ENCODE assay signal across 1 cellular context in the genomic region with DNA sequence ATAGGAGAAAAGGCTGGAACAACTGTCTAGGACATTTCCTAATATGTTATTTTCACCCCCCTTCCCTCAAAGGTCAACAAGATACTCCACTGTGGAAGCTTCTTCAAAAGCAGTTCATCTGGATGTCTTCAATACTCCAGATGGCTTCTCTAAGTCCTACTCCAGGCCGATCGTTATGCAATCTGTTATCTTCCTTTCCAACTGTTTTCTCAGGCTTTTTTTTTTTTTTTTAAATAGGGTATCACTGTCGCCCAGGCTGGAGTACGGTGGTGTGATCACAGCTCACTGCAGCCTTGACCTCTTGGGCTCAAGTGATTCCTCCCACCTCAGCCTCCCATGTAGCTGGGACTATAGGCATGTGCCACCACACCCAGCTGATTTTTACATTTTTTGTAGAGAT.
TF ChIP-seq lines count a peak whose summit lies in the region.

No MANE protein-coding gene starts in this region.

TF ChIP-seq in K562, 482 proteins besides CTCF, POLR2A, EP300 and RAD21 (continued from another document and continues in another):
- TF ChIP-seq, protein P1, sequence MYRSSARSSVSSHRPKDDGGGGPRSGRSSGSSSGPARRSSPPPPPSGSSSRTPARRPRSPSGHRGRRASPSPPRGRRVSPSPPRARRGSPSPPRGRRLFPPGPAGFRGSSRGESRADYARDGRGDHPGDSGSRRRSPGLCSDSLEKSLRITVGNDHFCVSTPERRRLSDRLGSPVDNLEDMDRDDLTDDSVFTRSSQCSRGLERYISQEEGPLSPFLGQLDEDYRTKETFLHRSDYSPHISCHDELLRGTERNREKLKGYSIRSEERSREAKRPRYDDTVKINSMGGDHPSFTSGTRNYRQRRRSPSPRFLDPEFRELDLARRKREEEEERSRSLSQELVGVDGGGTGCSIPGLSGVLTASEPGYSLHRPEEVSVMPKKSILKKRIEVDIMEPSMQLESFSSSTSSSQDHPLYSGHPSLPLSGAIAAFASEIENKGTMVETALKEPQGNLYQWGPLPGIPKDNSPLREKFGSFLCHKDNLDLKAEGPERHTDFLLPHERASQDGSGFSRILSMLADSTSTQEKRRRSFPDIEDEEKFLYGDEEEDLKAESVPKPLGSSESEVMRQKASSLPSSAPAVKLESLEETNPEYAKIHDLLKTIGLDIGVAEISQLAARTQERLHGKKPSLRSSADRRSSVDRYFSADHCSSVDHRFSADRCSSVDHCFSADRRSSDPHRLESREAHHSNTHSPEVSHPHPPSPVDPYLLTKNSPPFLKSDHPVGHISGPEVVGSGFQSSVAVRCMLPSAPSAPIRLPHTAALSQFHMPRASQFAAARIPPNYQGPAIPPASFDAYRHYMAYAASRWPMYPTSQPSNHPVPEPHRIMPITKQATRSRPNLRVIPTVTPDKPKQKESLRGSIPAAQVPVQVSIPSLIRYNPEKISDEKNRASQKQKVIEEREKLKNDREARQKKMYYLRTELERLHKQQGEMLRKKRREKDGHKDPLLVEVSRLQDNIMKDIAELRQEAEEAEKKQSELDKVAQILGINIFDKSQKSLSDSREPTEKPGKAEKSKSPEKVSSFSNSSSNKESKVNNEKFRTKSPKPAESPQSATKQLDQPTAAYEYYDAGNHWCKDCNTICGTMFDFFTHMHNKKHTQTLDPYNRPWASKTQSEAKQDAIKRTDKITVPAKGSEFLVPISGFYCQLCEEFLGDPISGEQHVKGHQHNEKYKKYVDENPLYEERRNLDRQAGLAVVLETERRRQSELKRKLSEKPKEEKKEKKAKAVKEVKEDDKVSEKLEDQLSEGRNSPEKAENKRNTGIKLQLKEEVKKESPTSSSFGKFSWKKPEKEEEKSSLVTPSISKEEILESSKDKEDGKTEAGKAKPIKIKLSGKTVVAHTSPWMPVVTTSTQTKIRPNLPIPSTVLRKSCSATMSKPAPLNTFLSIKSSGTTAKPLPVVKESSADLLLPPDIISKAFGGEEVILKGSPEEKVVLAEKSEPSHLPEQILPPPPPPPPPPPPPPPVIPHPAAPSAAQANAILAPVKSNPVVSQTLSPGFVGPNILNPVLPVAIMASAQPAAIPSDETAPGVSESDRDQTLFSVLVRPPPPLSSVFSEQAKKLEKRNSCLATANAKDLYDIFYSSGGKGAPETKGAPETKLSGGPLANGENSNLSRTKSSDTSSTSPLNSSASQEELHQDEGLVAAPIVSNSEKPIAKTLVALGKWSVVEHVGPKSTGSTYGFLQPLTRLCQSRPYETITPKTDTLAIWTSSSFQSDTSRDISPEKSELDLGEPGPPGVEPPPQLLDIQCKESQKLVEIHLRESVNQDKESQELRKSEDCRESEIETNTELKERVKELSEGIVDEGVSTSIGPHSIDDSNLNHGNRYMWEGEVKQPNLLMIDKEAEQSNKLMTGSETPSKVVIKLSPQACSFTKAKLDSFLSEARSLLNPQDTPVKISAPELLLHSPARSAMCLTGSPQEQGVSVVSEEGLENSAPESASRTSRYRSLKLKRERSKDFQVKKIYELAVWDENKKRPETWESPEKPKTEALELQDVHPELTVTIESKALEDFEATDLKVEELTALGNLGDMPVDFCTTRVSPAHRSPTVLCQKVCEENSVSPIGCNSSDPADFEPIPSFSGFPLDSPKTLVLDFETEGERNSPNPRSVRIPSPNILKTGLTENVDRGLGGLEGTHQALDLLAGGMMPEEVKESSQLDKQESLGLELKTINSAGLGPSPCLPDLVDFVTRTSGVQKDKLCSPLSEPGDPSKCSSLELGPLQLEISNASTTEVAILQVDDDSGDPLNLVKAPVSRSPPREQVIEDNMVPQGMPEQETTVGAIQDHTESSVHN (IDR thresholded peaks at IDR 0.05; ENCODE audit: borderline replicate concordance in 1 of 2, low read depth in 1 of 2) = peak in 1 of 2 experiments; percentile 56; a peak in 1 of 4 replicates
- peak; percentile 91 for TF ChIP-seq CC2D1A (IDR thresholded peaks at IDR 0.05)
- TF ChIP-seq POLR2AphosphoS2 (IDR thresholded peaks at IDR 0.05; ENCODE audit: low read length) = no peak
- peak; percentile 86 to 92 for TF ChIP-seq KDM1A (IDR thresholded peaks at IDR 0.05)
- no peak for TF ChIP-seq ATF4 (CRISPR knock-in tag; IDR thresholded peaks at IDR 0.05)
- TF ChIP-seq CBX8 (IDR thresholded peaks at IDR 0.05; ENCODE audit: borderline replicate concordance, extremely low read depth, low read depth, low read length, poor library complexity, severe bottlenecking) = no peak
- peak; percentile 91 for TF ChIP-seq TCF3 (CRISPR knock-in tag; IDR thresholded peaks at IDR 0.05)
- no peak for TF ChIP-seq RBBP5 (IDR thresholded peaks at IDR 0.05; ENCODE audit: borderline replicate concordance, insufficient read depth, low read length, poor library complexity, severe bottlenecking)
- TF ChIP-seq POLR2AphosphoS5 (IDR thresholded peaks at IDR 0.05; ENCODE audit: control insufficient read depth, insufficient read depth, low read depth, low read length) = peak; percentile 69
- no peak for TF ChIP-seq E2F8 (IDR thresholded peaks at IDR 0.05; ENCODE audit: low read depth, partially characterized antibody)
- TF ChIP-seq NFATC3 (IDR thresholded peaks at IDR 0.05) = no peak
- peak; percentile 98 for TF ChIP-seq TRIM24 (IDR thresholded peaks at IDR 0.05)
- TF ChIP-seq MAFK (IDR thresholded peaks at IDR 0.05; ENCODE audit: low read length) = no peak
- TF ChIP-seq, protein P2, sequence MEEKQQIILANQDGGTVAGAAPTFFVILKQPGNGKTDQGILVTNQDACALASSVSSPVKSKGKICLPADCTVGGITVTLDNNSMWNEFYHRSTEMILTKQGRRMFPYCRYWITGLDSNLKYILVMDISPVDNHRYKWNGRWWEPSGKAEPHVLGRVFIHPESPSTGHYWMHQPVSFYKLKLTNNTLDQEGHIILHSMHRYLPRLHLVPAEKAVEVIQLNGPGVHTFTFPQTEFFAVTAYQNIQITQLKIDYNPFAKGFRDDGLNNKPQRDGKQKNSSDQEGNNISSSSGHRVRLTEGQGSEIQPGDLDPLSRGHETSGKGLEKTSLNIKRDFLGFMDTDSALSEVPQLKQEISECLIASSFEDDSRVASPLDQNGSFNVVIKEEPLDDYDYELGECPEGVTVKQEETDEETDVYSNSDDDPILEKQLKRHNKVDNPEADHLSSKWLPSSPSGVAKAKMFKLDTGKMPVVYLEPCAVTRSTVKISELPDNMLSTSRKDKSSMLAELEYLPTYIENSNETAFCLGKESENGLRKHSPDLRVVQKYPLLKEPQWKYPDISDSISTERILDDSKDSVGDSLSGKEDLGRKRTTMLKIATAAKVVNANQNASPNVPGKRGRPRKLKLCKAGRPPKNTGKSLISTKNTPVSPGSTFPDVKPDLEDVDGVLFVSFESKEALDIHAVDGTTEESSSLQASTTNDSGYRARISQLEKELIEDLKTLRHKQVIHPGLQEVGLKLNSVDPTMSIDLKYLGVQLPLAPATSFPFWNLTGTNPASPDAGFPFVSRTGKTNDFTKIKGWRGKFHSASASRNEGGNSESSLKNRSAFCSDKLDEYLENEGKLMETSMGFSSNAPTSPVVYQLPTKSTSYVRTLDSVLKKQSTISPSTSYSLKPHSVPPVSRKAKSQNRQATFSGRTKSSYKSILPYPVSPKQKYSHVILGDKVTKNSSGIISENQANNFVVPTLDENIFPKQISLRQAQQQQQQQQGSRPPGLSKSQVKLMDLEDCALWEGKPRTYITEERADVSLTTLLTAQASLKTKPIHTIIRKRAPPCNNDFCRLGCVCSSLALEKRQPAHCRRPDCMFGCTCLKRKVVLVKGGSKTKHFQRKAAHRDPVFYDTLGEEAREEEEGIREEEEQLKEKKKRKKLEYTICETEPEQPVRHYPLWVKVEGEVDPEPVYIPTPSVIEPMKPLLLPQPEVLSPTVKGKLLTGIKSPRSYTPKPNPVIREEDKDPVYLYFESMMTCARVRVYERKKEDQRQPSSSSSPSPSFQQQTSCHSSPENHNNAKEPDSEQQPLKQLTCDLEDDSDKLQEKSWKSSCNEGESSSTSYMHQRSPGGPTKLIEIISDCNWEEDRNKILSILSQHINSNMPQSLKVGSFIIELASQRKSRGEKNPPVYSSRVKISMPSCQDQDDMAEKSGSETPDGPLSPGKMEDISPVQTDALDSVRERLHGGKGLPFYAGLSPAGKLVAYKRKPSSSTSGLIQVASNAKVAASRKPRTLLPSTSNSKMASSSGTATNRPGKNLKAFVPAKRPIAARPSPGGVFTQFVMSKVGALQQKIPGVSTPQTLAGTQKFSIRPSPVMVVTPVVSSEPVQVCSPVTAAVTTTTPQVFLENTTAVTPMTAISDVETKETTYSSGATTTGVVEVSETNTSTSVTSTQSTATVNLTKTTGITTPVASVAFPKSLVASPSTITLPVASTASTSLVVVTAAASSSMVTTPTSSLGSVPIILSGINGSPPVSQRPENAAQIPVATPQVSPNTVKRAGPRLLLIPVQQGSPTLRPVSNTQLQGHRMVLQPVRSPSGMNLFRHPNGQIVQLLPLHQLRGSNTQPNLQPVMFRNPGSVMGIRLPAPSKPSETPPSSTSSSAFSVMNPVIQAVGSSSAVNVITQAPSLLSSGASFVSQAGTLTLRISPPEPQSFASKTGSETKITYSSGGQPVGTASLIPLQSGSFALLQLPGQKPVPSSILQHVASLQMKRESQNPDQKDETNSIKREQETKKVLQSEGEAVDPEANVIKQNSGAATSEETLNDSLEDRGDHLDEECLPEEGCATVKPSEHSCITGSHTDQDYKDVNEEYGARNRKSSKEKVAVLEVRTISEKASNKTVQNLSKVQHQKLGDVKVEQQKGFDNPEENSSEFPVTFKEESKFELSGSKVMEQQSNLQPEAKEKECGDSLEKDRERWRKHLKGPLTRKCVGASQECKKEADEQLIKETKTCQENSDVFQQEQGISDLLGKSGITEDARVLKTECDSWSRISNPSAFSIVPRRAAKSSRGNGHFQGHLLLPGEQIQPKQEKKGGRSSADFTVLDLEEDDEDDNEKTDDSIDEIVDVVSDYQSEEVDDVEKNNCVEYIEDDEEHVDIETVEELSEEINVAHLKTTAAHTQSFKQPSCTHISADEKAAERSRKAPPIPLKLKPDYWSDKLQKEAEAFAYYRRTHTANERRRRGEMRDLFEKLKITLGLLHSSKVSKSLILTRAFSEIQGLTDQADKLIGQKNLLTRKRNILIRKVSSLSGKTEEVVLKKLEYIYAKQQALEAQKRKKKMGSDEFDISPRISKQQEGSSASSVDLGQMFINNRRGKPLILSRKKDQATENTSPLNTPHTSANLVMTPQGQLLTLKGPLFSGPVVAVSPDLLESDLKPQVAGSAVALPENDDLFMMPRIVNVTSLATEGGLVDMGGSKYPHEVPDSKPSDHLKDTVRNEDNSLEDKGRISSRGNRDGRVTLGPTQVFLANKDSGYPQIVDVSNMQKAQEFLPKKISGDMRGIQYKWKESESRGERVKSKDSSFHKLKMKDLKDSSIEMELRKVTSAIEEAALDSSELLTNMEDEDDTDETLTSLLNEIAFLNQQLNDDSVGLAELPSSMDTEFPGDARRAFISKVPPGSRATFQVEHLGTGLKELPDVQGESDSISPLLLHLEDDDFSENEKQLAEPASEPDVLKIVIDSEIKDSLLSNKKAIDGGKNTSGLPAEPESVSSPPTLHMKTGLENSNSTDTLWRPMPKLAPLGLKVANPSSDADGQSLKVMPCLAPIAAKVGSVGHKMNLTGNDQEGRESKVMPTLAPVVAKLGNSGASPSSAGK (IDR thresholded peaks at IDR 0.05) = peak; percentile 14; the same call in 1 of the 2 replicates
- TF ChIP-seq ZNF586 (CRISPR knock-in tag; conservative IDR thresholded peaks at IDR 0.05) = no peak
- TF ChIP-seq SIN3B (IDR thresholded peaks at IDR 0.05; ENCODE audit: low read depth) = no peak
- no peak for TF ChIP-seq ZNF561 (CRISPR knock-in tag; conservative IDR thresholded peaks at IDR 0.05)
- TF ChIP-seq CHAMP1 (IDR thresholded peaks at IDR 0.05) = peak; percentile 57; the same call in 1 of the 2 replicates
- no peak for TF ChIP-seq TRIM25 (IDR thresholded peaks at IDR 0.05; ENCODE audit: borderline replicate concordance)
